In genomic region chr1:181061891-181062777, GRCh38 we compare ENCODE assay signal across 1 cellular context.
A peak's percentile ranks its signal among the peaks of the same experiment; 100 is the strongest.
TF ChIP-seq lines count a peak whose summit lies in the region.

No MANE protein-coding gene starts in this region.

TF ChIP-seq in GM12878, 131 proteins besides CTCF, POLR2A, EP300 and RAD21 (continued from another document and continues in another):
- no peak for TF ChIP-seq HDAC2 (IDR thresholded peaks at IDR 0.05)
- TF ChIP-seq ETV6 (conservative IDR thresholded peaks at IDR 0.05 in 1 of 2, IDR thresholded peaks at IDR 0.05 in 1 of 2; ENCODE audit: borderline replicate concordance in 1 of 2, low read depth in 1 of 2), result no peak; a peak in 1 of 4 replicates
- no peak for TF ChIP-seq NR2C1 (IDR thresholded peaks at IDR 0.05)
- no peak; the same call in 1 of the 2 replicates for TF ChIP-seq STAT3 (IDR thresholded peaks at IDR 0.05; ENCODE audit: low read depth, low read length)
- TF ChIP-seq, protein P1, sequence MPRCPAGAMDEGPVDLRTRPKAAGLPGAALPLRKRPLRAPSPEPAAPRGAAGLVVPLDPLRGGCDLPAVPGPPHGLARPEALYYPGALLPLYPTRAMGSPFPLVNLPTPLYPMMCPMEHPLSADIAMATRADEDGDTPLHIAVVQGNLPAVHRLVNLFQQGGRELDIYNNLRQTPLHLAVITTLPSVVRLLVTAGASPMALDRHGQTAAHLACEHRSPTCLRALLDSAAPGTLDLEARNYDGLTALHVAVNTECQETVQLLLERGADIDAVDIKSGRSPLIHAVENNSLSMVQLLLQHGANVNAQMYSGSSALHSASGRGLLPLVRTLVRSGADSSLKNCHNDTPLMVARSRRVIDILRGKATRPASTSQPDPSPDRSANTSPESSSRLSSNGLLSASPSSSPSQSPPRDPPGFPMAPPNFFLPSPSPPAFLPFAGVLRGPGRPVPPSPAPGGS (IDR thresholded peaks at IDR 0.05; ENCODE audit: borderline replicate concordance, insufficient read depth, low read depth, low read length, poor library complexity, severe bottlenecking), result no peak
- peak; percentile 44 for TF ChIP-seq CREM (IDR thresholded peaks at IDR 0.05; ENCODE audit: low read depth)
- TF ChIP-seq SPI1 (IDR thresholded peaks at IDR 0.05; ENCODE audit: borderline replicate concordance, insufficient read depth, low read depth, low read length), result peak; percentile 96
- TF ChIP-seq CBFB (IDR thresholded peaks at IDR 0.05; ENCODE audit: low read depth), result peak; percentile 69
- TF ChIP-seq NFIC (IDR thresholded peaks at IDR 0.05; ENCODE audit: low read depth, low read length), result peak; percentile 85
- no peak for TF ChIP-seq E2F8 (IDR thresholded peaks at IDR 0.05; ENCODE audit: low read depth, partially characterized antibody)
- TF ChIP-seq SMARCA5 (IDR thresholded peaks at IDR 0.05), result 0 out of 2 replicates have a peak, but pooled peaks have one; percentile 63
- TF ChIP-seq, protein P2, sequence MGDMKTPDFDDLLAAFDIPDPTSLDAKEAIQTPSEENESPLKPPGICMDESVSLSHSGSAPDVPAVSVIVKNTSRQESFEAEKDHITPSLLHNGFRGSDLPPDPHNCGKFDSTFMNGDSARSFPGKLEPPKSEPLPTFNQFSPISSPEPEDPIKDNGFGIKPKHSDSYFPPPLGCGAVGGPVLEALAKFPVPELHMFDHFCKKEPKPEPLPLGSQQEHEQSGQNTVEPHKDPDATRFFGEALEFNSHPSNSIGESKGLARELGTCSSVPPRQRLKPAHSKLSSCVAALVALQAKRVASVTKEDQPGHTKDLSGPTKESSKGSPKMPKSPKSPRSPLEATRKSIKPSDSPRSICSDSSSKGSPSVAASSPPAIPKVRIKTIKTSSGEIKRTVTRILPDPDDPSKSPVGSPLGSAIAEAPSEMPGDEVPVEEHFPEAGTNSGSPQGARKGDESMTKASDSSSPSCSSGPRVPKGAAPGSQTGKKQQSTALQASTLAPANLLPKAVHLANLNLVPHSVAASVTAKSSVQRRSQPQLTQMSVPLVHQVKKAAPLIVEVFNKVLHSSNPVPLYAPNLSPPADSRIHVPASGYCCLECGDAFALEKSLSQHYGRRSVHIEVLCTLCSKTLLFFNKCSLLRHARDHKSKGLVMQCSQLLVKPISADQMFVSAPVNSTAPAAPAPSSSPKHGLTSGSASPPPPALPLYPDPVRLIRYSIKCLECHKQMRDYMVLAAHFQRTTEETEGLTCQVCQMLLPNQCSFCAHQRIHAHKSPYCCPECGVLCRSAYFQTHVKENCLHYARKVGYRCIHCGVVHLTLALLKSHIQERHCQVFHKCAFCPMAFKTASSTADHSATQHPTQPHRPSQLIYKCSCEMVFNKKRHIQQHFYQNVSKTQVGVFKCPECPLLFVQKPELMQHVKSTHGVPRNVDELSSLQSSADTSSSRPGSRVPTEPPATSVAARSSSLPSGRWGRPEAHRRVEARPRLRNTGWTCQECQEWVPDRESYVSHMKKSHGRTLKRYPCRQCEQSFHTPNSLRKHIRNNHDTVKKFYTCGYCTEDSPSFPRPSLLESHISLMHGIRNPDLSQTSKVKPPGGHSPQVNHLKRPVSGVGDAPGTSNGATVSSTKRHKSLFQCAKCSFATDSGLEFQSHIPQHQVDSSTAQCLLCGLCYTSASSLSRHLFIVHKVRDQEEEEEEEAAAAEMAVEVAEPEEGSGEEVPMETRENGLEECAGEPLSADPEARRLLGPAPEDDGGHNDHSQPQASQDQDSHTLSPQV (IDR thresholded peaks at IDR 0.05), result no peak
- TF ChIP-seq CHD2 (IDR thresholded peaks at IDR 0.05; ENCODE audit: borderline replicate concordance, low read depth, low read length), result no peak; the same call in 1 of the 2 replicates
- TF ChIP-seq, protein P3, sequence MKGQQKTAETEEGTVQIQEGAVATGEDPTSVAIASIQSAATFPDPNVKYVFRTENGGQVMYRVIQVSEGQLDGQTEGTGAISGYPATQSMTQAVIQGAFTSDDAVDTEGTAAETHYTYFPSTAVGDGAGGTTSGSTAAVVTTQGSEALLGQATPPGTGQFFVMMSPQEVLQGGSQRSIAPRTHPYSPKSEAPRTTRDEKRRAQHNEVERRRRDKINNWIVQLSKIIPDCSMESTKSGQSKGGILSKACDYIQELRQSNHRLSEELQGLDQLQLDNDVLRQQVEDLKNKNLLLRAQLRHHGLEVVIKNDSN (IDR thresholded peaks at IDR 0.05; ENCODE audit: borderline replicate concordance, extremely low read length, insufficient read depth, low read depth, low read length), result no peak
- TF ChIP-seq FOXK2 (IDR thresholded peaks at IDR 0.05), result no peak
- TF ChIP-seq BCL11A (IDR thresholded peaks at IDR 0.05; ENCODE audit: low read depth, low read length), result no peak; the same call in 1 of the 2 replicates
- 0 out of 2 replicates have a peak, but pooled peaks have one; percentile 47 for TF ChIP-seq RB1 (IDR thresholded peaks at IDR 0.05; ENCODE audit: borderline replicate concordance)
- peak; percentile 79 for TF ChIP-seq POLR2AphosphoS5 (IDR thresholded peaks at IDR 0.05; ENCODE audit: low read length)
- peak; percentile 16; the same call in 1 of the 2 replicates for TF ChIP-seq PML (IDR thresholded peaks at IDR 0.05; ENCODE audit: low read length)
- TF ChIP-seq NR2C2 (IDR thresholded peaks at IDR 0.05; ENCODE audit: borderline replicate concordance, control insufficient read depth, insufficient read length, low read depth), result no peak
- TF ChIP-seq RELA (IDR thresholded peaks at IDR 0.05; ENCODE audit: borderline replicate concordance, partially characterized antibody), result peak; percentile 52
- peak; percentile 74 for TF ChIP-seq RUNX3 (IDR thresholded peaks at IDR 0.05; ENCODE audit: low read length)
- TF ChIP-seq NRF1 (conservative IDR thresholded peaks at IDR 0.05; ENCODE audit: low read depth, low read length), result no peak
- TF ChIP-seq, protein P4, sequence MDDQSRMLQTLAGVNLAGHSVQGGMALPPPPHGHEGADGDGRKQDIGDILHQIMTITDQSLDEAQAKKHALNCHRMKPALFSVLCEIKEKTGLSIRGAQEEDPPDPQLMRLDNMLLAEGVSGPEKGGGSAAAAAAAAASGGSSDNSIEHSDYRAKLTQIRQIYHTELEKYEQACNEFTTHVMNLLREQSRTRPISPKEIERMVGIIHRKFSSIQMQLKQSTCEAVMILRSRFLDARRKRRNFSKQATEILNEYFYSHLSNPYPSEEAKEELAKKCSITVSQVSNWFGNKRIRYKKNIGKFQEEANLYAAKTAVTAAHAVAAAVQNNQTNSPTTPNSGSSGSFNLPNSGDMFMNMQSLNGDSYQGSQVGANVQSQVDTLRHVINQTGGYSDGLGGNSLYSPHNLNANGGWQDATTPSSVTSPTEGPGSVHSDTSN (IDR thresholded peaks at IDR 0.05; ENCODE audit: insufficient replicate concordance, low read depth, low read length), result no peak
- TF ChIP-seq MTA2 (IDR thresholded peaks at IDR 0.05; ENCODE audit: low read depth), result peak; percentile 86
- TF ChIP-seq PKNOX1 (IDR thresholded peaks at IDR 0.05), result 0 out of 2 replicates have a peak, but pooled peaks have one; percentile 4
- peak; percentile 26 for TF ChIP-seq SMAD1 (IDR thresholded peaks at IDR 0.05; ENCODE audit: low read depth, partially characterized antibody)
- TF ChIP-seq KLF5 (IDR thresholded peaks at IDR 0.05; ENCODE audit: partially characterized antibody), result no peak
- no peak for TF ChIP-seq ESRRA (IDR thresholded peaks at IDR 0.05; ENCODE audit: low read length)
- TF ChIP-seq NKRF (conservative IDR thresholded peaks at IDR 0.05), result peak; percentile 72; the same call in 1 of the 2 replicates
- no peak for TF ChIP-seq MEF2A (IDR thresholded peaks at IDR 0.05; ENCODE audit: insufficient read depth, low read depth, low read length)
- TF ChIP-seq CBX5 (IDR thresholded peaks at IDR 0.05; ENCODE audit: low read depth), result no peak
- TF ChIP-seq EED (IDR thresholded peaks at IDR 0.05; ENCODE audit: low read depth), result peak; percentile 99
- TF ChIP-seq HCFC1 (IDR thresholded peaks at IDR 0.05; ENCODE audit: low read length), result no peak
- TF ChIP-seq HDGF (IDR thresholded peaks at IDR 0.05), result peak; percentile 90
- TF ChIP-seq SMC3 (IDR thresholded peaks at IDR 0.05; ENCODE audit: borderline replicate concordance, low read length), result no peak
- TF ChIP-seq RFX5 (IDR thresholded peaks at IDR 0.05; ENCODE audit: low read depth, low read length), result no peak
- no peak for TF ChIP-seq SIX5 (IDR thresholded peaks at IDR 0.05; ENCODE audit: low read depth, low read length, severe bottlenecking)
- TF ChIP-seq CBX3 (IDR thresholded peaks at IDR 0.05; ENCODE audit: borderline replicate concordance, low read depth), result no peak
- no peak for TF ChIP-seq ZNF274 (IDR thresholded peaks at IDR 0.05; ENCODE audit: insufficient read depth, insufficient read length)
- TF ChIP-seq MAX (IDR thresholded peaks at IDR 0.05; ENCODE audit: low read depth, low read length), result 0 out of 2 replicates have a peak, but pooled peaks have one; percentile 47
- no peak for TF ChIP-seq ZBTB33 (IDR thresholded peaks at IDR 0.05)
- TF ChIP-seq WRNIP1 (IDR thresholded peaks at IDR 0.05; ENCODE audit: borderline replicate concordance, low read depth, low read length), result no peak
- no peak; the same call in 1 of the 2 replicates for TF ChIP-seq SIN3A (IDR thresholded peaks at IDR 0.05; ENCODE audit: low read depth, low read length)
- TF ChIP-seq USF2 (IDR thresholded peaks at IDR 0.05; ENCODE audit: borderline replicate concordance, low read depth, low read length), result no peak
- TF ChIP-seq NBN (IDR thresholded peaks at IDR 0.05), result peak; percentile 96
